24 cellular contexts compared by ENCODE assay signal in the genomic region with DNA sequence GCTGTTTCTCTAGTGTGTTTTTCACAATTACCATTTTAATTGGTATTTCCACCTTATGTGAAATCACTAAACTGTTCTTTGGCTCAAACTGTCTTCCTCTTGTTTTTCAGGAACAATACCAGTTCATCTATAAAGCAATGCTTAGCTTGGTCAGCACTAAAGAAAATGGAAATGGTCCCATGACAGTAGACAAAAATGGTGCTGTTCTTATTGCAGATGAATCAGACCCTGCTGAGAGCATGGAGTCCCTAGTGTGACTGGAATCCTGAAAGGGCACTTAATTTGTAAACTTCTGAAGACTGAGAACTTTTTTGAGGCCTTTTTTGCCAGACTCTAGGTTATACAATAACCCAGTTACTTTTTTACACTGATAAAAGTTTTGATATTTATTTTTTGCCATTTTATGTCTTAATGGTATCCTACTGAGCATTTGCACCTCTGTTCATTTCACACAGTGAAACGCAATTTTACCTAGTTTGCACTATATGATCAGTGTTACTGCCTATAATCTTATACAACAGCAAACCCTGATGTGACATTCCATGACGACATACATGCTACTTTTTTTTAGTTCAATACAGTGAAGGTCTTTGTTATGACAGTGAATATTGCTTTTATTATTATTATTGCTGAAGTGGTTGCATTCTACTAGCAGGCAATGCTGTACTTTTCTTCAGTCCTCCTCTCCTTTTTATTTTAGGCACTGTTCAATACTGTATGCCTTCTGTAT.
A peak's percentile ranks its signal among the peaks of the same experiment; 100 is the strongest.
DNase-seq lines count a peak whose midpoint lies in the region; FAIRE-seq and TF ChIP-seq lines count a peak whose summit lies in the region.
"Had no signal": no experiment of that assay in that cellular context is flagged by ENCODE, and none has a peak within 500 bp of the region (broad histone marks: within the 10 kb centered on the region; RNA-seq: fewer than 3 reads in every experiment).

No MANE protein-coding gene starts in this region.

- H3K4me3 ChIP-seq in endodermal cell (ENCODE audit: low read length) (no peak overlapping the region), stomach (no peak overlapping the region), ovary (no peak overlapping the region)
- H3K4me3 ChIP-seq: BLaER1 treated with 17β-estradiol and CSF1 and Interleukin-3, amounts not matched to agents 10 nM and 100 nM had no signal

- no peak for TF ChIP-seq POLR2A in stomach (IDR thresholded peaks at IDR 0.05)
- no peak for TF ChIP-seq POLR2A in ovary (IDR thresholded peaks at IDR 0.05)

- H3K9me3 ChIP-seq in endodermal cell (ENCODE audit: control insufficient read depth, low read length) (no peaks in the 10 kb centered on the region), stomach (no peaks in the 10 kb centered on the region), ovary (no peaks in the 10 kb centered on the region)
- H3K9me3 ChIP-seq: BLaER1 treated with 17β-estradiol and CSF1 and Interleukin-3, amounts not matched to agents 10 nM and 100 nM; Caco-2 had no signal

- H3K4me1 ChIP-seq in endodermal cell (ENCODE audit: control insufficient read depth, insufficient read depth, low read length) (no peaks in the 10 kb centered on the region), stomach (no peaks in the 10 kb centered on the region), ovary (ENCODE audit: insufficient read depth) (no peaks in the 10 kb centered on the region)
- H3K4me1 ChIP-seq: BLaER1 treated with 17β-estradiol and CSF1 and Interleukin-3, amounts not matched to agents 10 nM and 100 nM; Caco-2 had no signal

- DNase-seq in COLO829 (ENCODE audit: low spot score) (peak; percentile 21), endodermal cell (no peak), medulla oblongata (ENCODE audit: extremely low spot score) (peak; percentile 39), pons (ENCODE audit: low spot score) (peak; percentile 34), COLO668 (lab: John Stamatoyannopoulos, UW; ENCODE audit: unreplicated experiment) (no peak), HTR-8/SVneo (ENCODE audit: insufficient read length, low spot score) (no peak), stomach (no peak), ovary (no peak)
- DNase-seq: 8988T; ACHN; Caco-2; Calu3; CD4-positive, alpha-beta T cell; CD8-positive, alpha-beta T cell; DMS79 treated with DMSO at 0.1 percent for 48 hours; GF-D8 had no signal

- H3K36me3 ChIP-seq in endodermal cell (ENCODE audit: control insufficient read depth, insufficient read depth, low read length) (peaks cover 23% of the 10 kb centered on the region), stomach (peaks cover 0 to 19% (median 13%) of the 10 kb centered on the region in 4 donors), ovary (no peaks in the 10 kb centered on the region)

- no peak for FAIRE-seq in HTR-8/SVneo (lab: Jason Lieb, UNC)
- FAIRE-seq: A204.1, D721Med, G401.6, GM12891, GM19239 had no signal

- H3K9ac ChIP-seq in endodermal cell (ENCODE audit: extremely low read depth, low read length, poor library complexity, severe bottlenecking): no peak overlapping the region
- H3K9ac ChIP-seq: BLaER1 treated with 17β-estradiol and CSF1 and Interleukin-3, amounts not matched to agents 10 nM and 100 nM had no signal

- TF ChIP-seq CTCF in endodermal cell (conservative IDR thresholded peaks at IDR 0.05): no peak
- no peak for TF ChIP-seq CTCF in stomach (IDR thresholded peaks at IDR 0.05)
- no peak for TF ChIP-seq CTCF in ovary (IDR thresholded peaks at IDR 0.05)

- intact Hi-C loops in stomach (cut with DNase I; ENCODE audit: low total_unique reads): no loop called here
- intact Hi-C loops in ovary (cut with DNase I): no loop called here

- no peaks in the 10 kb centered on the region for H3K27me3 Mint-ChIP-seq in endodermal cell (ENCODE audit: insufficient read depth)
- H3K27me3 Mint-ChIP-seq: B cell had no signal

- no peak overlapping the region for H3K4me3 Mint-ChIP-seq in endodermal cell
- H3K4me3 Mint-ChIP-seq: B cell; CD4-positive, alpha-beta T cell; CD8-positive, alpha-beta T cell had no signal

- peaks cover 3% of the 10 kb centered on the region for H3K36me3 Mint-ChIP-seq in endodermal cell (ENCODE audit: low read depth)
- H3K36me3 Mint-ChIP-seq: CD8-positive, alpha-beta T cell had no signal

- TF ChIP-seq EP300 in stomach (IDR thresholded peaks at IDR 0.05) (no peak), ovary (IDR thresholded peaks at IDR 0.05) (no peak)

- H3K9me3 Mint-ChIP-seq in endodermal cell: no peaks in the 10 kb centered on the region
- H3K9me3 Mint-ChIP-seq: CD4-positive, alpha-beta T cell; CD8-positive, alpha-beta T cell had no signal

- H3K27ac ChIP-seq in endodermal cell (ENCODE audit: low read depth, low read length) (peak overlapping the region; percentile 46), stomach (no peak overlapping the region), ovary (no peak overlapping the region)
- H3K27ac ChIP-seq: BLaER1 treated with 17β-estradiol and CSF1 and Interleukin-3, amounts not matched to agents 10 nM and 100 nM; C4-2B had no signal

- WGBS in endodermal cell (ENCODE audit: insufficient coverage in 1 of 2, insufficient read length in 1 of 2), 2 experiments: 86% methylated on average over 2 of the region's 2 CpGs; no CpG with 5 or more reads in 1 of the 2 experiments
- WGBS in stomach, 5 donors: 90 to 97% (median 93%) methylated on average over 2 of the region's 2 CpGs
- 92 to 95% (median 94%) methylated on average over 2 of the region's 2 CpGs for WGBS in ovary, 3 donors

- H3K4me1 Mint-ChIP-seq in endodermal cell: no peaks in the 10 kb centered on the region
- H3K4me1 Mint-ChIP-seq: B cell had no signal

- H3K27me3 ChIP-seq in endodermal cell (ENCODE audit: control insufficient read depth, insufficient read depth, low read length, poor library complexity, severe bottlenecking) (no peaks in the 10 kb centered on the region), stomach (no peaks in the 10 kb centered on the region), ovary (no peaks in the 10 kb centered on the region)
- H3K27me3 ChIP-seq: BLaER1 treated with 17β-estradiol and CSF1 and Interleukin-3, amounts not matched to agents 10 nM and 100 nM had no signal

- no peak overlapping the region for H3K27ac Mint-ChIP-seq in endodermal cell
- H3K27ac Mint-ChIP-seq: B cell; CD4-positive, alpha-beta T cell; CD8-positive, alpha-beta T cell had no signal

Comparison
In these comparisons a context has a peak if more than half of its experiments do, and no peak if none do; other contexts are left out.
1. DNase-seq: peak in COLO829 (single experiment), medulla oblongata (single experiment) and pons (single experiment); none in endodermal cell (single experiment), COLO668 (single experiment), HTR-8/SVneo (single experiment), stomach (single experiment) and ovary (0 of 5).